Comparison of ENCODE assay signal across 18 cellular contexts in genomic region chr11:35256296-35256695, GRCh38.
DNase-seq lines count a peak whose midpoint lies in the region; ATAC-seq and TF ChIP-seq lines count a peak whose summit lies in the region.
"Had no signal": no experiment of that assay in that cellular context is flagged by ENCODE, and none has a peak within 500 bp of the region (broad histone marks: within the 10 kb centered on the region; RNA-seq: fewer than 3 reads in every experiment).

No MANE protein-coding gene starts in this region.

- POLR2A ChIA-PET in activated CD8-positive, alpha-beta T cell treated with anti-CD3 and anti-CD28 coated beads for 36 hours (lab: Charles Lee): interaction anchor here (0.6 kb wide), 1 partner anchor 362 kb away, joined by 3 read pairs; no protein-coding TSS in a partner anchor

- no peak for DNase-seq in T-helper 2 cell treated with Interferon-gamma antibody and Interleukin-4, amounts not matched to agents 5 μg/mL and 100 μg/mL, for 36 hours (ENCODE audit: low spot score)
- DNase-seq in T-helper 2 cell (no peak), immature natural killer cell (no peak), thoracic aorta (ENCODE audit: low spot score) (no peak), left lobe of liver (ENCODE audit: low spot score) (no peak), type B pancreatic cell (ENCODE audit: extremely low spot score, unreplicated experiment) (no peak)
- DNase-seq in activated CD8-positive, alpha-beta T cell treated with anti-CD3 and anti-CD28 coated beads for 36 hours: no peak
- DNase-seq: 8988T, DMS53, KBM-7, NCI-H1048, NCI-H1694, NCI-H446 had no signal

- peaks cover 20% of the 10 kb centered on the region for H3K4me1 Mint-ChIP-seq in T-helper 2 cell treated with Interferon-gamma antibody and Interleukin-4, amounts not matched to agents 5 μg/mL and 100 μg/mL, for 36 hours (ENCODE audit: low read depth)
- peaks cover 33% of the 10 kb centered on the region for H3K4me1 Mint-ChIP-seq in activated CD8-positive, alpha-beta T cell treated with anti-CD3 and anti-CD28 coated beads for 36 hours (ENCODE audit: low read depth)
- H3K4me1 Mint-ChIP-seq in immature natural killer cell: peaks cover 21 to 35% of the 10 kb centered on the region in 2 donors
- H3K4me1 Mint-ChIP-seq in type B pancreatic cell (ENCODE audit: unreplicated experiment): no peaks in the 10 kb centered on the region

- intact Hi-C loops in activated CD8-positive, alpha-beta T cell treated with anti-CD3 and anti-CD28 coated beads for 36 hours (cut with micrococcal nuclease): no loop called here

- peak overlapping the region; percentile 7 to 39 for H3K27ac ChIP-seq in thoracic aorta
- H3K27ac ChIP-seq: BLaER1 treated with 17β-estradiol and CSF1 and Interleukin-3, amounts not matched to agents 10 nM and 100 nM; RWPE1; SJSA1 had no signal

- ATAC-seq in activated CD8-positive, alpha-beta T cell treated with anti-CD3 and anti-CD28 coated beads for 36 hours: no peak
- ATAC-seq in thoracic aorta (ENCODE audit: insufficient number of reproducible peaks, low FRiP score, low read depth) (no peak), left lobe of liver (no peak), GM21360 (IDR thresholded peaks at IDR 0.05; ENCODE audit: unreplicated experiment) (no peak)

- H3K27ac Mint-ChIP-seq in T-helper 2 cell treated with Interferon-gamma antibody and Interleukin-4, amounts not matched to agents 5 μg/mL and 100 μg/mL, for 36 hours: no peak overlapping the region
- peak overlapping the region; percentile 22 for H3K27ac Mint-ChIP-seq in activated CD8-positive, alpha-beta T cell treated with anti-CD3 and anti-CD28 coated beads for 36 hours
- H3K27ac Mint-ChIP-seq in immature natural killer cell (peak overlapping the region; percentile 30 to 96 (median 86)), type B pancreatic cell (no peak overlapping the region)

- H3K4me3 Mint-ChIP-seq in T-helper 2 cell treated with Interferon-gamma antibody and Interleukin-4, amounts not matched to agents 5 μg/mL and 100 μg/mL, for 36 hours: peak overlapping the region; percentile 10
- H3K4me3 Mint-ChIP-seq in activated CD8-positive, alpha-beta T cell treated with anti-CD3 and anti-CD28 coated beads for 36 hours: no peak overlapping the region
- H3K4me3 Mint-ChIP-seq in immature natural killer cell (peak overlapping the region in 1 of 5 donors; percentile 79), type B pancreatic cell (no peak overlapping the region)

- peaks cover 17 to 67% of the 10 kb centered on the region in 2 donors for H3K4me1 ChIP-seq in thoracic aorta (ENCODE audit: control insufficient read depth in 1 of 2, low read depth in 2 of 2)
- H3K4me1 ChIP-seq: HAP-1 had no signal

- H3K27me3 ChIP-seq in thoracic aorta (replicated peaks; ENCODE audit: insufficient read depth): no peaks in the 10 kb centered on the region
- H3K27me3 ChIP-seq: BLaER1 treated with 17β-estradiol and CSF1 and Interleukin-3, amounts not matched to agents 10 nM and 100 nM; SJSA1 had no signal

- peaks cover 68% of the 10 kb centered on the region for H3K27me3 Mint-ChIP-seq in T-helper 2 cell treated with Interferon-gamma antibody and Interleukin-4, amounts not matched to agents 5 μg/mL and 100 μg/mL, for 36 hours (ENCODE audit: low read depth)
- H3K27me3 Mint-ChIP-seq in activated CD8-positive, alpha-beta T cell treated with anti-CD3 and anti-CD28 coated beads for 36 hours: peaks cover 2% of the 10 kb centered on the region
- H3K27me3 Mint-ChIP-seq in immature natural killer cell (ENCODE audit: low read depth in 3 of 3) (peaks cover 0 to 3% (median 2%) of the 10 kb centered on the region in 3 donors), type B pancreatic cell (peaks cover 7% of the 10 kb centered on the region)

- peaks cover 5% of the 10 kb centered on the region for H3K36me3 Mint-ChIP-seq in T-helper 2 cell treated with Interferon-gamma antibody and Interleukin-4, amounts not matched to agents 5 μg/mL and 100 μg/mL, for 36 hours (ENCODE audit: low read depth)
- no peaks in the 10 kb centered on the region for H3K36me3 Mint-ChIP-seq in activated CD8-positive, alpha-beta T cell treated with anti-CD3 and anti-CD28 coated beads for 36 hours (ENCODE audit: low read depth)
- H3K36me3 Mint-ChIP-seq in immature natural killer cell (no peaks in the 10 kb centered on the region), type B pancreatic cell (no peaks in the 10 kb centered on the region)

- H3K9me3 ChIP-seq in thoracic aorta: no peaks in the 10 kb centered on the region
- H3K9me3 ChIP-seq: BLaER1 treated with 17β-estradiol and CSF1 and Interleukin-3, amounts not matched to agents 10 nM and 100 nM; HAP-1; SJSA1 had no signal

- H3K36me3 ChIP-seq in thoracic aorta: no peaks in the 10 kb centered on the region
- H3K36me3 ChIP-seq: BLaER1 treated with 17β-estradiol and CSF1 and Interleukin-3, amounts not matched to agents 10 nM and 100 nM; HAP-1; SJSA1 had no signal

- H3K4me3 ChIP-seq in thoracic aorta: no peak overlapping the region
- H3K4me3 ChIP-seq: BLaER1 treated with 17β-estradiol and CSF1 and Interleukin-3, amounts not matched to agents 10 nM and 100 nM; HAP-1; SJSA1 had no signal

- CTCF ChIA-PET in activated CD8-positive, alpha-beta T cell treated with anti-CD3 and anti-CD28 coated beads for 36 hours (lab: Charles Lee): interaction anchor here (1.7 to 4.3 kb wide), 2 partner anchors 19 to 49 kb away, joined by 5 to 19 read pairs; no protein-coding TSS in a partner anchor

- TF ChIP-seq CTCF in activated CD8-positive, alpha-beta T cell treated with anti-CD3 and anti-CD28 coated beads for 36 hours (IDR thresholded peaks at IDR 0.05): no peak
- no peak for TF ChIP-seq CTCF in thoracic aorta (IDR thresholded peaks at IDR 0.05)
- TF ChIP-seq CTCF in type B pancreatic cell (conservative IDR thresholded peaks at IDR 0.05): no peak

- peaks cover 4% of the 10 kb centered on the region for H3K9me3 Mint-ChIP-seq in T-helper 2 cell treated with Interferon-gamma antibody and Interleukin-4, amounts not matched to agents 5 μg/mL and 100 μg/mL, for 36 hours
- H3K9me3 Mint-ChIP-seq in activated CD8-positive, alpha-beta T cell treated with anti-CD3 and anti-CD28 coated beads for 36 hours: no peaks in the 10 kb centered on the region
- no peaks in the 10 kb centered on the region for H3K9me3 Mint-ChIP-seq in immature natural killer cell
- no peaks in the 10 kb centered on the region for H3K9me3 Mint-ChIP-seq in type B pancreatic cell

Comparison
In these comparisons a context has a peak if more than half of its experiments do, and no peak if none do; other contexts are left out.
1. H3K27ac Mint-ChIP-seq: peak in activated CD8-positive, alpha-beta T cell treated with anti-CD3 and anti-CD28 coated beads for 36 hours (single experiment) and immature natural killer cell (6 of 6); none in T-helper 2 cell treated with Interferon-gamma antibody and Interleukin-4, amounts not matched to agents 5 μg/mL and 100 μg/mL, for 36 hours (single experiment) and type B pancreatic cell (single experiment).